In the genomic region with DNA sequence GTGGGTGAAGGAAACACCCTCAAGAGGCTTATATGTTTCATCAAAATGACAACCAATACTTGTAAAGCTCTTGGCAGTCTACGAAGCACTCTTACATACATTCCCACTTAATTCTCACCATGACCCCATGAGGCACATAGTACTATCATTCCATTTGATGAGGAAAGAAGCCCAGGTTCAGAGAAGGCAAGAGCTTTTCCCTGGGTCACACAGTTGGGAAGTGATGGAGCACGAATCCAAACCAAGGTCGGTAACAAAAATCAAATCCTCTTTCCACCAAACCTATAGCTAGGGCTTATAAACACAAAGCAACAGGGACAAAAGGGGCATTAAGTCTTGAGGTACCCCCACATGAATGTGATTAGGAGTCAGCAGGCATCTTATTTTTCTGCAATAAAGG, we compare ENCODE assay signal across 26 cellular contexts.
"Had no signal": no experiment of that assay in that cellular context is flagged by ENCODE, and none has a peak within 500 bp of the region (broad histone marks: within the 10 kb centered on the region; RNA-seq: fewer than 3 reads in every experiment).

No MANE protein-coding gene starts in this region.

- H3K27ac ChIP-seq: coronary artery, esophagus muscularis mucosa, foreskin keratinocyte, gastroesophageal sphincter, heart left ventricle, left lung, prostate gland, right atrium auricular region, testis, tibial artery, upper lobe of left lung, uterus had no signal

- DNase-seq: dermis blood vessel endothelial cell; effector memory CD4-positive, alpha-beta T cell; foreskin keratinocyte; heart left ventricle; hippocampal formation; left cardiac atrium; left lung; mucosa of descending colon; naive B cell; nucleus accumbens; stimulated activated CD4-positive, alpha-beta T cell treated with anti-CD3 and anti-CD28 coated beads, Interleukin-2, amount 100 ng/mL, for 24 hours; stimulated activated CD4-positive, alpha-beta T cell treated with anti-CD3 and anti-CD28 coated beads, Interleukin-4, amount 100 ng/mL, for 24 hours; stimulated activated naive CD8-positive, alpha-beta T cell treated with anti-CD3 and anti-CD28 coated beads, Interleukin-15, Interleukin-2, amounts not matched to agents 100 U/mL and 50 U/mL, for 24 hours; substantia nigra; testis; tibial artery; upper lobe of left lung; uterus had no signal

- H3K36me3 Mint-ChIP-seq: stimulated activated effector memory CD8-positive, alpha-beta T cell treated with anti-CD3 and anti-CD28 coated beads, Interleukin-12 subunit alpha, Interleukin-12 subunit beta, amount 100 ng/mL, for 72 hours had no signal

- H3K36me3 ChIP-seq: esophagus muscularis mucosa, gastroesophageal sphincter, heart left ventricle, left lung, prostate gland, right atrium auricular region, tibial artery, upper lobe of left lung, uterus had no signal

- H3K4me3 Mint-ChIP-seq: mesothelial cell of epicardium; naive B cell; natural killer cell treated with Interleukin-12 subunit alpha and Interleukin-12 subunit beta and Interleukin-15 and Interleukin-18, amount 100 ng/mL, for 72 hours; stimulated activated effector memory CD8-positive, alpha-beta T cell treated with anti-CD3 and anti-CD28 coated beads, Interleukin-12 subunit alpha, Interleukin-12 subunit beta, amount 100 ng/mL, for 72 hours had no signal

- H3K4me1 Mint-ChIP-seq: naive B cell; stimulated activated effector memory CD8-positive, alpha-beta T cell treated with anti-CD3 and anti-CD28 coated beads, Interleukin-12 subunit alpha, Interleukin-12 subunit beta, amount 100 ng/mL, for 72 hours had no signal

- H3K4me1 ChIP-seq: esophagus muscularis mucosa, foreskin keratinocyte, gastroesophageal sphincter, prostate gland, right atrium auricular region, testis, upper lobe of left lung, uterus had no signal

- H3K4me3 ChIP-seq: coronary artery, esophagus muscularis mucosa, gastroesophageal sphincter, heart left ventricle, left lung, mucosa of descending colon, prostate gland, right atrium auricular region, testis, tibial artery, upper lobe of left lung, uterus had no signal

- H3K9me3 Mint-ChIP-seq: natural killer cell treated with Interleukin-12 subunit alpha and Interleukin-12 subunit beta and Interleukin-15 and Interleukin-18, amount 100 ng/mL, for 72 hours had no signal

- H3K27me3 ChIP-seq: esophagus muscularis mucosa, gastroesophageal sphincter, heart left ventricle, right atrium auricular region, testis, tibial artery, upper lobe of left lung, uterus had no signal

- ATAC-seq: foreskin keratinocyte; gastroesophageal sphincter; heart left ventricle; left cardiac atrium; left lung; mucosa of descending colon; natural killer cell treated with Interleukin-12 subunit alpha and Interleukin-12 subunit beta and Interleukin-15 and Interleukin-18, amount 100 ng/mL, for 72 hours; stimulated activated effector memory CD8-positive, alpha-beta T cell treated with anti-CD3 and anti-CD28 coated beads, Interleukin-12 subunit alpha, Interleukin-12 subunit beta, amount 100 ng/mL, for 72 hours; stimulated activated naive CD8-positive, alpha-beta T cell treated with anti-CD3 and anti-CD28 coated beads, Interleukin-15, Interleukin-2, amounts not matched to agents 100 U/mL and 50 U/mL, for 24 hours had no signal

- H3K9me3 ChIP-seq: esophagus muscularis mucosa, gastroesophageal sphincter, heart left ventricle, left lung, mucosa of descending colon, prostate gland, right atrium auricular region, testis, tibial artery, upper lobe of left lung, uterus had no signal

- H3K27ac Mint-ChIP-seq: naive B cell; natural killer cell treated with Interleukin-12 subunit alpha and Interleukin-12 subunit beta and Interleukin-15 and Interleukin-18, amount 100 ng/mL, for 72 hours; stimulated activated effector memory CD8-positive, alpha-beta T cell treated with anti-CD3 and anti-CD28 coated beads, Interleukin-12 subunit alpha, Interleukin-12 subunit beta, amount 100 ng/mL, for 72 hours had no signal
